13 cellular contexts compared by ENCODE assay signal in the genomic region with DNA sequence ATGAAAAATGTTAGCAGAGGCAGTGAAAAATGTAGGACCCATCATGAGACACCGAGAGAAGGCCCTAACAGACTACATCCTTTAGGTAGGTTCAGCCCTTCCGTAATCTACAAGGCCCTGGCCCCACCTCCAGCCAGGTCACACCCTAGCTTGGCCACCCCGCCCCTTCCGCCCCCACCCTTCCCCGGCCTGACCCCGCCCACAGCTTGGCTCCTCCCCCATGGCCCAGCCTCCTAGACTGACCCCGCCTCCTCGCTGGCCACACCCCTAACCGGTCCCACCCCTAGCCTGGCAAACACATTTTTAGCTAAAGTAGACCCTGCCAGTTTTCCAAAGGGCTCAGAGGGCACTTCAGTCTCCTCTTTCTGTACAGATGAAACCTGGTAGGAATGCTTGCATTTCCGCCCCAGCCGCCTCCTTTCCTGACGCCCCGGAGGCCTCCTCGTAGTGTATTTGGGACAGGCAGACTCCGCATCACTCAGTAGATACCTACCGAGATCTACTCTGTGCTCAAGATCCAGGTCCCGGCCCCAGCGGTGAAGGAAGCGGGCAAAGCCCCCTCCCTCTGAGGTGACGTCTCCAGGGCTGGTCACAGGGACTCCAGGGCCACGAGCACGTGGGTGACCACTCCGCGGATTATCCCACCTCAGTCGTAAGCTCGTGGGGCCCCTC.
A peak's percentile ranks its signal among the peaks of the same experiment; 100 is the strongest.
DNase-seq lines count a peak whose midpoint lies in the region; ATAC-seq, FAIRE-seq and TF ChIP-seq lines count a peak whose summit lies in the region.
"Had no signal": no experiment of that assay in that cellular context is flagged by ENCODE, and none has a peak within 500 bp of the region (broad histone marks: within the 10 kb centered on the region; RNA-seq: fewer than 3 reads in every experiment).

No MANE protein-coding gene starts in this region.

- TF ChIP-seq POLR2A in breast epithelium (IDR thresholded peaks at IDR 0.05) (no peak), K562 (conservative IDR thresholded peaks at IDR 0.05) (no peak), testis (IDR thresholded peaks at IDR 0.05) (no peak)

- no peak overlapping the region for H3K9ac ChIP-seq in K562 (ENCODE audit: insufficient read depth in 1 of 2, low read depth in 2 of 2, low read length in 2 of 2)
- H3K9ac ChIP-seq: BLaER1 had no signal

- POLR2A ChIA-PET in MCF 10A (lab: Yijun Ruan, JAX) = no interaction called here
- POLR2A ChIA-PET in K562 (lab: Yijun Ruan, JAX) = no interaction called here

- CTCF ChIA-PET in MCF 10A (lab: Yijun Ruan, JAX) = interaction anchor here (0.7 kb wide), 1 partner anchor 21 kb away, joined by 4 read pairs; no protein-coding TSS in a partner anchor
- CTCF ChIA-PET in K562 (lab: Yijun Ruan, JAX; ENCODE audit: low intra/inter-chr PET ratio) = no interaction called here

- no peaks in the 10 kb centered on the region for H3K9me3 ChIP-seq in breast epithelium
- no peaks in the 10 kb centered on the region for H3K9me3 ChIP-seq in K562 (replicated peaks; ENCODE audit: control insufficient read depth, insufficient read depth, low read depth, low read length)
- H3K9me3 ChIP-seq in testis = no peaks in the 10 kb centered on the region
- H3K9me3 ChIP-seq: BLaER1 had no signal

- H3K4me3 ChIP-seq in breast epithelium (no peak overlapping the region), K562 (no peak overlapping the region), testis (peak overlapping the region; percentile 3 to 17)
- H3K4me3 ChIP-seq: BLaER1 had no signal

- no peaks in the 10 kb centered on the region for H3K4me1 ChIP-seq in breast epithelium
- H3K4me1 ChIP-seq in K562 (replicated peaks in 1 of 2; ENCODE audit: control insufficient read depth in 2 of 2, insufficient read depth in 2 of 2, low read length in 2 of 2) = no peaks in the 10 kb centered on the region; a peak in 1 of 5 replicates
- no peaks in the 10 kb centered on the region for H3K4me1 ChIP-seq in testis
- H3K4me1 ChIP-seq: BLaER1 had no signal

- no peaks in the 10 kb centered on the region for H3K9me1 ChIP-seq in K562 (ENCODE audit: control insufficient read depth, insufficient read depth, low read length)

- in situ Hi-C loops in K562 (cut with MboI) = no loop called here

- H3K36me3 ChIP-seq in breast epithelium = no peaks in the 10 kb centered on the region
- H3K36me3 ChIP-seq in K562 (ENCODE audit: control insufficient read depth, insufficient read depth, low read length) = no peaks in the 10 kb centered on the region
- H3K36me3 ChIP-seq in testis (ENCODE audit: low read depth, missing control alignments) = no peaks in the 10 kb centered on the region
- H3K36me3 ChIP-seq: BLaER1 had no signal

- peak; percentile 60 for FAIRE-seq in HTR-8/SVneo (lab: Jason Lieb, UNC)
- FAIRE-seq in K562 (lab: Jason Lieb, UNC) = no peak

- H3K27ac Mint-ChIP-seq in MCF 10A (ENCODE audit: low read depth, unreplicated experiment) = no peak overlapping the region
- H3K27ac Mint-ChIP-seq in type B pancreatic cell = no peak overlapping the region

- H3K27ac ChIP-seq in breast epithelium = no peak overlapping the region
- no peak overlapping the region for H3K27ac ChIP-seq in K562 (ENCODE audit: extremely low read depth, low read depth, low read length)
- no peak overlapping the region for H3K27ac ChIP-seq in testis
- H3K27ac ChIP-seq: BLaER1 had no signal

- H3K9me3 Mint-ChIP-seq in MCF 10A (ENCODE audit: unreplicated experiment) (no peaks in the 10 kb centered on the region), type B pancreatic cell (no peaks in the 10 kb centered on the region)

- no peak overlapping the region for H3K4me3 Mint-ChIP-seq in MCF 10A (ENCODE audit: unreplicated experiment)
- no peak overlapping the region for H3K4me3 Mint-ChIP-seq in type B pancreatic cell

- no peaks in the 10 kb centered on the region for H3K79me2 ChIP-seq in K562 (ENCODE audit: control insufficient read depth, insufficient read depth, low read length)

- TF ChIP-seq EP300 in K562 (IDR thresholded peaks at IDR 0.05; ENCODE audit: low read length) = no peak

- H3K27me3 Mint-ChIP-seq in MCF 10A (ENCODE audit: insufficient read depth, unreplicated experiment) (peaks cover 66% of the 10 kb centered on the region), type B pancreatic cell (peaks cover 3% of the 10 kb centered on the region)

- BruUV-seq in MCF 10A (replicated peaks; lab: Mats Ljungman, UMichigan) (no TSS peak), K562 (replicated peaks; lab: Mats Ljungman, UMichigan) (no TSS peak)

- ATAC-seq in K562 = peak; percentile 98

- H3K27me3 ChIP-seq in breast epithelium (no peaks in the 10 kb centered on the region), K562 (ENCODE audit: control insufficient read depth in 2 of 2, insufficient read depth in 2 of 2, low read length in 2 of 2) (no peaks in the 10 kb centered on the region), testis (no peaks in the 10 kb centered on the region)
- H3K27me3 ChIP-seq: BLaER1 had no signal

- peak; percentile 8 for DNase-seq in MCF 10A (ENCODE audit: unreplicated experiment)
- no peak for DNase-seq in breast epithelium (ENCODE audit: low spot score in 2 of 2)
- no peak for DNase-seq in HTR-8/SVneo (ENCODE audit: insufficient read length, low spot score)
- DNase-seq in K562 (ENCODE audit: extremely low read depth in 1 of 4, low spot score in 3 of 4) = peak; percentile 54 to 90 (median 82)
- DNase-seq in testis = peak; percentile 66
- DNase-seq in NCI-H2196 (lab: John Stamatoyannopoulos, UW; ENCODE audit: unreplicated experiment) = no peak
- no peak for DNase-seq in mesenteric fat pad (ENCODE audit: low spot score)
- DNase-seq in type B pancreatic cell (ENCODE audit: extremely low spot score, unreplicated experiment) = no peak
- DNase-seq: GF-D8; KBM-7; NCI-H2029; stimulated activated naive CD4-positive, alpha-beta T cell treated with Interleukin-2 at 50 U/mL for 16 hours had no signal

- WGBS in K562 (ENCODE audit: insufficient coverage, low coverage, missing lambda C conversion rate) = 40% methylated on average over 19 of the region's 26 CpGs
- WGBS in testis, 2 donors = 55 to 61% methylated on average over 24 to 26 of the region's 26 CpGs

- H4K20me1 ChIP-seq in K562 (replicated peaks; ENCODE audit: control insufficient read depth, insufficient read depth, low read length) = no peaks in the 10 kb centered on the region
- H4K20me1 ChIP-seq: BLaER1 had no signal

- intact Hi-C loops in MCF 10A (cut with micrococcal nuclease) (no loop called here), breast epithelium (cut with DNase I; ENCODE audit: low total_unique reads) (no loop called here), K562 (cut with micrococcal nuclease) (no loop called here), testis (cut with DNase I; ENCODE audit: low total_unique reads) (no loop called here)

- H2AFZ ChIP-seq in K562 (ENCODE audit: low read depth, low read length) = peak overlapping the region; percentile 55; the same call in 1 of the 2 replicates

- no peak for TF ChIP-seq RAD21 in K562 (CRISPR knock-in tag; conservative IDR thresholded peaks at IDR 0.05 in 1 of 2, IDR thresholded peaks at IDR 0.05 in 1 of 2)

- no peak for TF ChIP-seq CTCF in MCF 10A (IDR thresholded peaks at IDR 0.05; ENCODE audit: unreplicated experiment)
- TF ChIP-seq CTCF in breast epithelium (IDR thresholded peaks at IDR 0.05) = no peak
- TF ChIP-seq CTCF in K562 (IDR thresholded peaks at IDR 0.05 in 2 of 3, conservative IDR thresholded peaks at IDR 0.05 in 1 of 3; ENCODE audit: insufficient read depth in 2 of 3, low read depth in 1 of 3, low read length in 3 of 3) = no peak
- no peak for TF ChIP-seq CTCF in testis (IDR thresholded peaks at IDR 0.05)
- no peak for TF ChIP-seq CTCF in type B pancreatic cell (conservative IDR thresholded peaks at IDR 0.05)

- H3K36me3 Mint-ChIP-seq in MCF 10A (ENCODE audit: insufficient read depth, unreplicated experiment) (no peaks in the 10 kb centered on the region), type B pancreatic cell (no peaks in the 10 kb centered on the region)

- H3K4me1 Mint-ChIP-seq in MCF 10A (ENCODE audit: insufficient read depth, unreplicated experiment) = no peaks in the 10 kb centered on the region
- H3K4me1 Mint-ChIP-seq in type B pancreatic cell (ENCODE audit: unreplicated experiment) = peaks cover 31% of the 10 kb centered on the region

- H3K4me2 ChIP-seq in K562 (ENCODE audit: insufficient read depth, low read length) = no peak overlapping the region
- H3K4me2 ChIP-seq: BLaER1 had no signal

TF ChIP-seq in K562, 482 proteins besides CTCF, POLR2A, EP300 and RAD21 (continues in another document):
- TF ChIP-seq CCNT2 (IDR thresholded peaks at IDR 0.05; ENCODE audit: borderline replicate concordance, extremely low read depth, insufficient read length, low read depth, low read length) = no peak
- TF ChIP-seq, protein P1, sequence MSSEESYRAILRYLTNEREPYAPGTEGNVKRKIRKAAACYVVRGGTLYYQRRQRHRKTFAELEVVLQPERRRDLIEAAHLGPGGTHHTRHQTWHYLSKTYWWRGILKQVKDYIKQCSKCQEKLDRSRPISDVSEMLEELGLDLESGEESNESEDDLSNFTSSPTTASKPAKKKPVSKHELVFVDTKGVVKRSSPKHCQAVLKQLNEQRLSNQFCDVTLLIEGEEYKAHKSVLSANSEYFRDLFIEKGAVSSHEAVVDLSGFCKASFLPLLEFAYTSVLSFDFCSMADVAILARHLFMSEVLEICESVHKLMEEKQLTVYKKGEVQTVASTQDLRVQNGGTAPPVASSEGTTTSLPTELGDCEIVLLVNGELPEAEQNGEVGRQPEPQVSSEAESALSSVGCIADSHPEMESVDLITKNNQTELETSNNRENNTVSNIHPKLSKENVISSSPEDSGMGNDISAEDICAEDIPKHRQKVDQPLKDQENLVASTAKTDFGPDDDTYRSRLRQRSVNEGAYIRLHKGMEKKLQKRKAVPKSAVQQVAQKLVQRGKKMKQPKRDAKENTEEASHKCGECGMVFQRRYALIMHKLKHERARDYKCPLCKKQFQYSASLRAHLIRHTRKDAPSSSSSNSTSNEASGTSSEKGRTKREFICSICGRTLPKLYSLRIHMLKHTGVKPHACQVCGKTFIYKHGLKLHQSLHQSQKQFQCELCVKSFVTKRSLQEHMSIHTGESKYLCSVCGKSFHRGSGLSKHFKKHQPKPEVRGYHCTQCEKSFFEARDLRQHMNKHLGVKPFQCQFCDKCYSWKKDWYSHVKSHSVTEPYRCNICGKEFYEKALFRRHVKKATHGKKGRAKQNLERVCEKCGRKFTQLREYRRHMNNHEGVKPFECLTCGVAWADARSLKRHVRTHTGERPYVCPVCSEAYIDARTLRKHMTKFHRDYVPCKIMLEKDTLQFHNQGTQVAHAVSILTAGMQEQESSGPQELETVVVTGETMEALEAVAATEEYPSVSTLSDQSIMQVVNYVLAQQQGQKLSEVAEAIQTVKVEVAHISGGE (CRISPR knock-in tag; IDR thresholded peaks at IDR 0.05) = peak in 1 of 3 experiments; percentile 20; a peak in 1 of 6 replicates
- TF ChIP-seq PRMT5 (CRISPR knock-in tag; IDR thresholded peaks at IDR 0.05) = no peak

Comparison
In these comparisons a context has a peak if more than half of its experiments do, and no peak if none do; other contexts are left out.
1. DNase-seq: peak in MCF 10A (single experiment), K562 (4 of 4) and testis (single experiment); none in breast epithelium (0 of 2), HTR-8/SVneo (single experiment), NCI-H2196 (single experiment), mesenteric fat pad (single experiment) and type B pancreatic cell (single experiment).
2. H3K4me3 ChIP-seq: peak in testis (2 of 2); none in breast epithelium (0 of 3) and K562 (single experiment).